Comparison of ENCODE assay signal across 10 cellular contexts in the genomic region with DNA sequence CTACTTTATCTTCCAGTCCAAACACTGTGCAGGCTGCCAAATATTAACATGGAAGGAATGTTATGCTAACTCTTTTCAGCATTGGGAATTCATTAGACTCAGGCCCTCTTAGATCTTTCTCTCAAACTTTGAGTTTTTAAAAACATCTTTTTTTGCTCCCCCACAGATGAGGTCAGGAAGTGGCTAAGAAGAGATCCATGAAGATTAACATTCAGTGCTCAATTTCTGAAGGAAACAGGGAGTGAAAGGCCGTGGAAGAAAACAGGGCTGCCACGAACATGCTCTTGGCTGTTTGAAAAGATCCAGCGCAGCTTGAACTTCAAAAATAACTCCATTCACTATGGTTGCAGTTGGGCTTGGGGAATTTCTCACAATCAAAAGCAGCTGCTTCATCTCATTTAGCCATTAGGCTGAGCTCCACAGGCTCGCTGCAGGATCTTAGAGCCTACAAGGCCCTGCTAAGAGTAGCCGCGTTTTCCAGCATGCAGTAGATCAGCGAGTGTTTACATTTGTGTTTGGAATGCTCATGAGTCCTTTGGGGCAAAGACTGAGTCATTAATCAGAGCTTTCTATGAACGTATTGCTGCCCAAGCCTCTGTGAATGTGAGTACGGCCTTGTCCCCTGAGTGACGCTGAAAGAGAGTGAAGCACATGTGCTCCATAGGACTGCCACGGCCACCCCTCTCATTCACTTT. TPM values are rescaled to one million over a fixed set of nuclear protein-coding genes. Genes with fewer than 3 reads are reported as not detected.
DNase-seq lines count a peak whose midpoint lies in the region; ATAC-seq, FAIRE-seq and TF ChIP-seq lines count a peak whose summit lies in the region.
"Had no signal": no experiment of that assay in that cellular context is flagged by ENCODE, and none has a peak within 500 bp of the region (broad histone marks: within the 10 kb centered on the region; RNA-seq: fewer than 3 reads in every experiment).

No MANE protein-coding gene starts in this region.

- no peak overlapping the region for H3K4me3 ChIP-seq in AG04450 (ENCODE audit: low read depth, low read length)
- H3K4me3 ChIP-seq in Panc1 (ENCODE audit: low read depth in 2 of 2, low read length in 2 of 2): no peak overlapping the region
- no peak overlapping the region for H3K4me3 ChIP-seq in fibroblast of pulmonary artery (replicated peaks; ENCODE audit: low read depth, low read length)

- intact Hi-C loops in Panc1 (cut with micrococcal nuclease; ENCODE audit: unreplicated experiment): no loop called here

- in situ Hi-C loops in Panc1 (cut with HindIII; ENCODE audit: low pct_unique_long_range_greater_than_20kb, low sequenced_read_pairs): no loop called here

- DNase-seq in AG04450 (ENCODE audit: low read depth, low spot score) (peak; percentile 91), Panc1 (ENCODE audit: low read depth, low spot score) (no peak), fibroblast of pulmonary artery (ENCODE audit: low read depth) (peak; percentile 80), non-pigmented ciliary epithelial cell (ENCODE audit: low read depth) (peak; percentile 82), urothelium cell line (ENCODE audit: low spot score) (no peak), NCI-H1436 treated with DMSO at 0.1 percent for 48 hours (lab: John Stamatoyannopoulos, UW) (no peak)
- DNase-seq: CD4-positive, CD25-positive, alpha-beta regulatory T cell had no signal

- FAIRE-seq in urothelium cell line (lab: Jason Lieb, UNC): no peak
- FAIRE-seq: RCC 7860 had no signal

- peak; percentile 74 for ATAC-seq in Panc1
- no peak for ATAC-seq in GM18505 (IDR thresholded peaks at IDR 0.05; ENCODE audit: unreplicated experiment)
- ATAC-seq in GM18907 (IDR thresholded peaks at IDR 0.05; ENCODE audit: unreplicated experiment): no peak

- POLR2A ChIA-PET in AG04450 (lab: Yijun Ruan, JAX): interaction anchor here (0.5 to 1.7 kb wide), 16 partner anchors 11 to 164 kb away, joined by 3 to 32 read pairs (median 4); a partner anchor contains a TSS
- POLR2A ChIA-PET in Panc1 (lab: Charles Lee): no interaction called here

- H3K27ac ChIP-seq in AG04450 (ENCODE audit: low read depth, low read length) (peak overlapping the region; percentile 69), Panc1 (ENCODE audit: low read length) (peak overlapping the region; percentile 100)

- H3K9me3 ChIP-seq in AG04450 (ENCODE audit: control insufficient read depth, insufficient read depth, low read length) (no peaks in the 10 kb centered on the region; the same call in 1 of the 2 replicates), Panc1 (ENCODE audit: control insufficient read depth, insufficient read depth, low read depth, low read length) (no peaks in the 10 kb centered on the region)

- TF ChIP-seq POLR2A in GM18505 (IDR thresholded peaks at IDR 0.05; ENCODE audit: borderline replicate concordance, extremely low read depth, insufficient read depth, insufficient read length): no peak

- H3K36me3 ChIP-seq in Panc1 (ENCODE audit: control insufficient read depth, insufficient read depth, low read length): no peaks in the 10 kb centered on the region

- peaks cover 61% of the 10 kb centered on the region for H3K4me1 ChIP-seq in Panc1 (ENCODE audit: control insufficient read depth, insufficient read depth, low read length)

- no peak for TF ChIP-seq CTCF in AG04450 (IDR thresholded peaks at IDR 0.05; ENCODE audit: low read depth, low read length)
- no peak for TF ChIP-seq CTCF in Panc1 (IDR thresholded peaks at IDR 0.05)
- TF ChIP-seq CTCF in fibroblast of pulmonary artery (IDR thresholded peaks at IDR 0.05; ENCODE audit: low read length, missing control alignments): no peak

- no TSS peak for BruUV-seq in Panc1 (replicated peaks; lab: Mats Ljungman, UMichigan)

- CTCF ChIA-PET in AG04450 (lab: Charles Lee): interaction anchor here (0.5 kb wide), 1 partner anchor 45 kb away, joined by 3 read pairs; no protein-coding TSS in a partner anchor
- CTCF ChIA-PET in Panc1 (lab: Charles Lee): no interaction called here

- no peaks in the 10 kb centered on the region for H3K27me3 ChIP-seq in AG04450 (ENCODE audit: control insufficient read depth, insufficient read depth, low read length)
- no peaks in the 10 kb centered on the region for H3K27me3 ChIP-seq in Panc1 (ENCODE audit: control insufficient read depth, insufficient read depth, low read length)

RNA-seq across cellular contexts. Expression of a gene that starts 41.2 kb away (rescaled TPM):
- polyA plus RNA-seq in AG04450 (2011; rRNA removed): 121 and 131 TPM in 2 replicates
- polyA minus RNA-seq in AG04450 (2011; rRNA and poly(A)+ RNA removed): 326 and 376 TPM in 2 replicates
- 533 TPM for total RNA-seq in Panc1 (2021; ENCODE audit: unreplicated experiment)
- 322 TPM for polyA plus RNA-seq in Panc1 (2012; ENCODE audit: insufficient read length)
- polyA plus RNA-seq: CD4-positive, CD25-positive, alpha-beta regulatory T cell had no signal

Comparison
In these comparisons a context has a peak if more than half of its experiments do, and no peak if none do; other contexts are left out.
1. DNase-seq: peak in AG04450 (single experiment), fibroblast of pulmonary artery (single experiment) and non-pigmented ciliary epithelial cell (single experiment); none in Panc1 (single experiment), urothelium cell line (single experiment) and NCI-H1436 treated with DMSO at 0.1 percent for 48 hours (single experiment).